ENCODE assay signal across 20 cellular contexts in genomic region chr17:79916506-79916905, GRCh38.
DNase-seq lines count a peak whose midpoint lies in the region; ATAC-seq and TF ChIP-seq lines count a peak whose summit lies in the region.
"Had no signal": no experiment of that assay in that cellular context is flagged by ENCODE, and none has a peak within 500 bp of the region (broad histone marks: within the 10 kb centered on the region; RNA-seq: fewer than 3 reads in every experiment).

No MANE protein-coding gene starts in this region.

- H3K4me2 ChIP-seq in hepatocyte (no peak overlapping the region), GM23248 (ENCODE audit: unreplicated experiment) (no peak overlapping the region)
- H3K4me2 ChIP-seq: KMS-11, SK-N-SH had no signal

- DNase-seq in 8988T (peak; percentile 5), HT-29 (ENCODE audit: low spot score) (peak; percentile 15), hepatocyte (ENCODE audit: low spot score) (no peak), progenitor cell of endocrine pancreas (ENCODE audit: low spot score, unreplicated experiment) (no peak), GM23248 (no peak), germinal center (ENCODE audit: low spot score) (no peak), left ventricle myocardium inferior (no peak)
- DNase-seq: NCI-H1105 treated with DMSO at 0.1 percent for 48 hours, NCI-H1694, NCI-H2081 treated with DMSO at 0.1 percent for 48 hours, NCI-H2171 treated with DMSO at 0.1 percent for 48 hours, NCI-H524 treated with DMSO at 0.1 percent for 48 hours, NCI-H82, SHP77, SK-N-SH had no signal

- H3K4me3 ChIP-seq in hepatocyte, result no peak overlapping the region
- H3K4me3 ChIP-seq in GM23248, result no peak overlapping the region
- no peak overlapping the region for H3K4me3 ChIP-seq in left ventricle myocardium inferior

- H3K9ac ChIP-seq in GM23248, result no peak overlapping the region
- H3K9ac ChIP-seq: KMS-11, SK-N-SH had no signal

- peaks cover 7% of the 10 kb centered on the region for H3K4me1 ChIP-seq in hepatocyte (ENCODE audit: insufficient read depth)
- H3K4me1 ChIP-seq in GM23248 (ENCODE audit: insufficient read depth), result no peaks in the 10 kb centered on the region
- H3K4me1 ChIP-seq in left ventricle myocardium inferior, result peaks cover 35% of the 10 kb centered on the region

- in situ Hi-C loops in GM23248 (cut with MboI), result no loop called here

- no peak overlapping the region for H2AFZ ChIP-seq in hepatocyte
- H2AFZ ChIP-seq in GM23248, result no peak overlapping the region

- no peak overlapping the region for H3K4me3 Mint-ChIP-seq in progenitor cell of endocrine pancreas (ENCODE audit: low read depth)
- H3K4me3 Mint-ChIP-seq: H9 had no signal

- H3F3A ChIP-seq in GM23248 (ENCODE audit: insufficient read depth), result no peaks in the 10 kb centered on the region

- ATAC-seq in HG03095 (IDR thresholded peaks at IDR 0.05; ENCODE audit: unreplicated experiment), result no peak

- no peaks in the 10 kb centered on the region for H3K36me3 Mint-ChIP-seq in progenitor cell of endocrine pancreas (ENCODE audit: insufficient read depth)

- H3K27me3 ChIP-seq in hepatocyte (no peaks in the 10 kb centered on the region), GM23248 (replicated peaks; ENCODE audit: insufficient read depth) (peaks cover 14% of the 10 kb centered on the region), left ventricle myocardium inferior (ENCODE audit: low read depth) (peaks cover 68% of the 10 kb centered on the region)

- H3K27me3 Mint-ChIP-seq in progenitor cell of endocrine pancreas, result peaks cover 11% of the 10 kb centered on the region

- H3K27ac ChIP-seq in hepatocyte, result peak overlapping the region; percentile 35
- no peak overlapping the region for H3K27ac ChIP-seq in GM23248
- H3K27ac ChIP-seq in left ventricle myocardium inferior (replicated peaks), result no peak overlapping the region
- H3K27ac ChIP-seq: 22Rv1, HL-60, KMS-11 had no signal

- H3K9me3 Mint-ChIP-seq in progenitor cell of endocrine pancreas (ENCODE audit: low read depth), result no peaks in the 10 kb centered on the region
- H3K9me3 Mint-ChIP-seq: H9 had no signal

- H3K4me1 Mint-ChIP-seq in progenitor cell of endocrine pancreas (ENCODE audit: low read depth), result peaks cover 13% of the 10 kb centered on the region

- H3K9me3 ChIP-seq in hepatocyte (ENCODE audit: low read depth) (no peaks in the 10 kb centered on the region), GM23248 (ENCODE audit: low read depth) (no peaks in the 10 kb centered on the region), left ventricle myocardium inferior (replicated peaks) (no peaks in the 10 kb centered on the region)
- H3K9me3 ChIP-seq: SK-N-SH had no signal

- intact Hi-C loops in left ventricle myocardium inferior (cut with micrococcal nuclease), result no loop called here

- H3K27ac Mint-ChIP-seq in progenitor cell of endocrine pancreas, result peak overlapping the region; percentile 71
- H3K27ac Mint-ChIP-seq: H9 had no signal

- H3K79me2 ChIP-seq in hepatocyte (no peaks in the 10 kb centered on the region), GM23248 (ENCODE audit: insufficient read depth) (no peaks in the 10 kb centered on the region)

- H3K36me3 ChIP-seq in hepatocyte (replicated peaks; ENCODE audit: insufficient read depth, low read depth) (no peaks in the 10 kb centered on the region), GM23248 (ENCODE audit: low read depth) (no peaks in the 10 kb centered on the region), left ventricle myocardium inferior (no peaks in the 10 kb centered on the region)

- H3K9me2 ChIP-seq in hepatocyte (replicated peaks; ENCODE audit: insufficient read depth) (no peaks in the 10 kb centered on the region), GM23248 (ENCODE audit: insufficient read depth) (no peaks in the 10 kb centered on the region)
- H3K9me2 ChIP-seq: SK-N-SH had no signal

- H4K20me1 ChIP-seq in hepatocyte (ENCODE audit: insufficient read depth, poor library complexity, severe bottlenecking) (no peaks in the 10 kb centered on the region), GM23248 (ENCODE audit: insufficient read depth) (no peaks in the 10 kb centered on the region)

- WGBS in hepatocyte (ENCODE audit: low lambda C conversion rate, missing lambda C conversion rate), result 86% methylated on average over 6 of the region's 6 CpGs
- WGBS in GM23248 (ENCODE audit: low coverage in 1 of 2, low lambda C conversion rate in 2 of 2, missing lambda C conversion rate in 2 of 2), 2 experiments, result 88 to 92% methylated on average over 6 of the region's 6 CpGs

- TF ChIP-seq CTCF in hepatocyte (IDR thresholded peaks at IDR 0.05; ENCODE audit: poor library complexity), result no peak
- no peak for TF ChIP-seq CTCF in progenitor cell of endocrine pancreas (IDR thresholded peaks at IDR 0.05; ENCODE audit: unreplicated experiment)
- TF ChIP-seq CTCF in left ventricle myocardium inferior (IDR thresholded peaks at IDR 0.05; ENCODE audit: borderline replicate concordance), result no peak

Comparison
In these comparisons a context has a peak if more than half of its experiments do, and no peak if none do; other contexts are left out.
1. DNase-seq: peak in 8988T (single experiment) and HT-29 (single experiment); none in hepatocyte (single experiment), progenitor cell of endocrine pancreas (single experiment), GM23248 (single experiment), germinal center (single experiment) and left ventricle myocardium inferior (single experiment).